In the genomic region with DNA sequence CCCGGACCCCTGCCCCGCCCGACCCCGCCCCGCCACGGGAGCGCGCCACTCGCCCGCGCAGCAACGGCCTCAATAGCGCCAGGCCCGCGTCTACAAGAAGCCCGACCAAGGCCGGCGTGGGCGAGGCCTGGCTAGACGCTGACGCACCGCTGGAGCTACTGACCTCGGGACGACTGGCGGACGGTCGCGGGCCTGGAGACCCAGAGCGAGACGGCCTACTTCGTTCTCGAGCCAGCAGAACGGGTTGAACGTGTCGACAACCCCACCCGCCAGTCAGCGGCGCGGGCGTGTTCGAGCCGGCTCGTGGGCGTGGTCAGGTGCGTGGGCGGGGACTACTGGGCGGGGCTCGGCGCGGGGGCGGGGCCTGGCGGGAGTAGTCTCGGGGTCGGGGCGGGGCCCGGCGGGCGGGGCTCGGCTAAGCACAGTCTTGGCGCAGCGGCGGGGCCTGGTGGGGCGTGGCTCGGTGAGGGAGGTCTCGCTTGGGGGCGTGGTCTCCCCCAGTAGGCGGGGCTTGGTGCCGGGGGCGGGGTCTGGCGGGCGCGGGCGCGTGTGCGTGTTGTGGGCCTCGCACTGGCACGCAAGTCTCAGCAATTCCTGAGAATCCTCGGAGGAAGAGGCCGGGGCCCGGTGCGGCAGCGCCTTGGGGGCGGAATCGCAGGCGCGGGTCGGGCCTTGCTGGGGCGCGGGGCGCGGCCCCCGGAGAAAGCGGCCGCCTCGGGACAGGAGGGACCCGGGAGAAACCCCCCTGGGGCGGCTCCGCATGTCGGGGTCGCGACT, we compare ENCODE assay signal across 8 cellular contexts. TPM values are rescaled to one million over a fixed set of nuclear protein-coding genes. Genes with fewer than 3 reads are reported as not detected.
A peak's percentile ranks its signal among the peaks of the same experiment; 100 is the strongest.
DNase-seq lines count a peak whose midpoint lies in the region; ATAC-seq lines count a peak whose summit lies in the region.

RNH1 (minus strand) TSS at position 293 of the 777 bp plus-strand sequence. CDS start 5,080 bp downstream, outside the sequence.

- ATAC-seq in HG03442 (IDR thresholded peaks at IDR 0.05; ENCODE audit: unreplicated experiment) (peak; percentile 48), left colon (peak; percentile 86)

- intact Hi-C loops in left colon (cut with DNase I, micrococcal nuclease), result no loop called here

- DNase-seq in AML-193 (lab: John Stamatoyannopoulos, UW) (peak; percentile 83 to 90), GM19238 (ENCODE audit: insufficient read length, low spot score) (peak; percentile 98), NCI-H524 (lab: John Stamatoyannopoulos, UW) (peak; percentile 73 to 81), left colon (peak; percentile 99 to 100)
- DNase-seq in activated CD4-positive, alpha-beta T cell treated with anti-CD3 and anti-CD28 coated beads for 48 hours, result peak; percentile 100
- peak; percentile 100 for DNase-seq in stimulated activated CD4-positive, alpha-beta T cell treated with anti-CD3 and anti-CD28 coated beads, Interleukin-1b, Interleukin-23, amount 100 ng/mL, for 4 hours (ENCODE audit: low read depth in 2 of 2)

- H3K27ac ChIP-seq in cingulate gyrus (ENCODE audit: low read depth, low read length), result peak within 1 kb of the TSS; percentile 98

RNA-seq across cellular contexts. Expression of gene RNH1, which starts in this region (rescaled TPM):
- 100 to 1,000 TPM; 104 to 124 TPM for total RNA-seq in left colon

Comparison
In these comparisons a context has a peak if more than half of its experiments do, and no peak if none do; other contexts are left out.
1. Peak in every context shown above with its lines: DNase-seq, ATAC-seq and H3K27ac ChIP-seq.